23 cellular contexts compared by ENCODE assay signal in genomic region chr4:184479516-184479950, GRCh38.
A peak's percentile ranks its signal among the peaks of the same experiment; 100 is the strongest.
DNase-seq lines count a peak whose midpoint lies in the region; ATAC-seq and TF ChIP-seq lines count a peak whose summit lies in the region.
"Had no signal": no experiment of that assay in that cellular context is flagged by ENCODE, and none has a peak within 500 bp of the region (broad histone marks: within the 10 kb centered on the region; RNA-seq: fewer than 3 reads in every experiment).

No MANE protein-coding gene starts in this region.

- no peaks in the 10 kb centered on the region for H3K36me3 ChIP-seq in neutrophil
- H3K36me3 ChIP-seq: tibial nerve had no signal

- peak; percentile 57 for DNase-seq in SIG-M5 treated with dmso at 0.1 percent for 504 hours (lab: John Stamatoyannopoulos, UW; ENCODE audit: unreplicated experiment)
- DNase-seq in SIG-M5 (lab: John Stamatoyannopoulos, UW), result no peak
- DNase-seq in MV-4-11 (lab: John Stamatoyannopoulos, UW), result peak; percentile 73
- peak; percentile 21 for DNase-seq in choroid plexus epithelial cell (ENCODE audit: low read depth)
- DNase-seq in COR-L47 (lab: John Stamatoyannopoulos, UW), result no peak
- DNase-seq in stimulated activated CD4-positive, alpha-beta T cell treated with anti-CD3 and anti-CD28 coated beads, Interleukin-4, amount 100 ng/mL, for 1 hour, result no peak
- DNase-seq: activated CD4-positive, alpha-beta T cell treated with anti-CD3 and anti-CD28 coated beads for 48 hours; activated naive CD8-positive, alpha-beta T cell treated with anti-CD3 and anti-CD28 coated beads, Interleukin-2, amount 50 U/mL, for 24 hours; activated T-cell treated with anti-CD3 and anti-CD28 coated beads, Interleukin-2, amount 50 U/mL, for 4 hours; DMS79; endodermal cell; foreskin fibroblast; hypothalamus; NCI-H2171 treated with DMSO at 0.1 percent for 48 hours; NK-92 treated with Interleukin-12 subunit alpha and Interleukin-12 subunit beta, amount 100 ng/mL, for 24 hours; SHP77 treated with DMSO at 0.1 percent for 48 hours; stimulated activated CD4-positive, alpha-beta T cell treated with anti-CD3 and anti-CD28 coated beads, Interleukin-4, amount 100 ng/mL, for 4 hours; T1000 had no signal

- H3K4me3 ChIP-seq in choroid plexus epithelial cell (ENCODE audit: low read depth, low read length) (no peak overlapping the region), neutrophil (ENCODE audit: low read depth in 1 of 2, low read length in 1 of 2) (peak overlapping the region; percentile 0 to 10)
- H3K4me3 ChIP-seq: BLaER1 treated with 17β-estradiol and CSF1 and Interleukin-3, amounts not matched to agents 10 nM and 100 nM; tibial nerve had no signal

- no peaks in the 10 kb centered on the region for H3K27me3 ChIP-seq in neutrophil
- H3K27me3 ChIP-seq: BLaER1 treated with 17β-estradiol and CSF1 and Interleukin-3, amounts not matched to agents 10 nM and 100 nM; tibial nerve had no signal

- no peaks in the 10 kb centered on the region for H3K9me3 ChIP-seq in neutrophil
- H3K9me3 ChIP-seq: tibial nerve had no signal

- peaks cover 38 to 66% of the 10 kb centered on the region in 2 experiments for H3K4me1 ChIP-seq in neutrophil (ENCODE audit: control insufficient read depth in 1 of 2, insufficient read depth in 1 of 2, low read depth in 1 of 2, low read length in 1 of 2)

- peak overlapping the region; percentile 79 for H3K27ac ChIP-seq in neutrophil
- H3K27ac ChIP-seq: 22Rv1 had no signal

- ATAC-seq in HG02642 (IDR thresholded peaks at IDR 0.05; ENCODE audit: poor library complexity, unreplicated experiment), result no peak
- ATAC-seq: activated naive CD8-positive, alpha-beta T cell treated with anti-CD3 and anti-CD28 coated beads, Interleukin-2, amount 50 U/mL, for 24 hours; activated T-cell treated with anti-CD3 and anti-CD28 coated beads, Interleukin-2, amount 50 U/mL, for 4 hours had no signal

- TF ChIP-seq CTCF in choroid plexus epithelial cell (conservative IDR thresholded peaks at IDR 0.05; ENCODE audit: low read depth, low read length), result no peak
- no peak for TF ChIP-seq CTCF in neutrophil (IDR thresholded peaks at IDR 0.05)

Comparison
In these comparisons a context has a peak if more than half of its experiments do, and no peak if none do; other contexts are left out.
1. DNase-seq: peak in SIG-M5 treated with dmso at 0.1 percent for 504 hours (single experiment), MV-4-11 (single experiment) and choroid plexus epithelial cell (single experiment); none in SIG-M5 (single experiment), COR-L47 (single experiment) and stimulated activated CD4-positive, alpha-beta T cell treated with anti-CD3 and anti-CD28 coated beads, Interleukin-4, amount 100 ng/mL, for 1 hour (single experiment).